In genomic region chr15:75367406-75367912, GRCh38 we compare ENCODE assay signal across 8 cellular contexts. TPM values are rescaled to one million over a fixed set of nuclear protein-coding genes. Genes with fewer than 3 reads are reported as not detected.
A peak's percentile ranks its signal among the peaks of the same experiment; 100 is the strongest.
DNase-seq lines count a peak whose midpoint lies in the region; ATAC-seq and TF ChIP-seq lines count a peak whose summit lies in the region.

No MANE protein-coding gene starts in this region.

- ATAC-seq in T-cell (replicated peaks in 1 of 4) (no peak), HG03457 (IDR thresholded peaks at IDR 0.05; ENCODE audit: unreplicated experiment) (no peak)

- peaks cover 28% of the 10 kb centered on the region for H3K36me3 Mint-ChIP-seq in T-cell

- POLR2A ChIA-PET in T-cell (lab: Charles Lee): interaction anchor here (0.5 to 1.2 kb wide), 5 partner anchors 17 to 88 kb away, joined by 3 to 8 read pairs (median 3); partner anchors contain the start of gene SIN3A (in 1 of the 2)

- in situ Hi-C loops in GM13977 (cut with MboI; ENCODE audit: low pct_unique_long_range_greater_than_20kb, low sequenced_read_pairs, unreplicated experiment): loop anchor here (25.0 kb wide), 1 partner anchor 270 kb away; the partner anchor contains the start of genes IMP3, SNUPN and SNX33

- H3K9me3 Mint-ChIP-seq in T-cell: no peaks in the 10 kb centered on the region

- DNase-seq in GM13977 (ENCODE audit: low spot score) (no peak), T-cell (no peak), fibroblast of villous mesenchyme (ENCODE audit: low read depth) (no peak), sigmoid colon (no peak), GOT3 (lab: John Stamatoyannopoulos, UW) (no peak)
- DNase-seq in activated effector memory CD4-positive, alpha-beta T cell treated with anti-CD3 and anti-CD28 coated beads, Interleukin-2, amount 50 U/mL, for 16 hours: no peak
- no peak for DNase-seq in activated CD8-positive, alpha-beta memory T cell treated with anti-CD3 and anti-CD28 coated beads for 24 hours

- H3K4me1 ChIP-seq in sigmoid colon: peaks cover 0 to 22% (median 18%) of the 10 kb centered on the region in 4 donors

- intact Hi-C loops in sigmoid colon (cut with DNase I): loop anchor here (1.0 to 10.0 kb wide), 3 partner anchors 83 to 255 kb away; partner anchors contain the start of gene PTPN9

- peak overlapping the region; percentile 66 to 95 for H3K27ac Mint-ChIP-seq in T-cell

- H3K4me1 Mint-ChIP-seq in T-cell: peaks cover 16 to 28% (median 27%) of the 10 kb centered on the region in 3 donors

- TF ChIP-seq CTCF in GM13977 (IDR thresholded peaks at IDR 0.05; ENCODE audit: extremely low read depth, insufficient read depth, missing control alignments) (peak; percentile 15), fibroblast of villous mesenchyme (IDR thresholded peaks at IDR 0.05; ENCODE audit: insufficient read depth, low read depth, low read length) (no peak), sigmoid colon (IDR thresholded peaks at IDR 0.05) (peak in 2 of 4 experiments; percentile 42 to 57)

- H3K9me3 ChIP-seq in sigmoid colon: no peaks in the 10 kb centered on the region

- 35 to 47% methylated on average over 7 of the region's 7 CpGs for WGBS in sigmoid colon, 2 donors

- H3K27me3 Mint-ChIP-seq in T-cell: no peaks in the 10 kb centered on the region

- H3K4me3 Mint-ChIP-seq in T-cell: peak overlapping the region; percentile 89 to 91 (median 90)

- H3K4me3 ChIP-seq in fibroblast of villous mesenchyme (ENCODE audit: low read depth, low read length) (peak overlapping the region; percentile 93), sigmoid colon (peak overlapping the region; percentile 73 to 99 (median 82))

- CTCF ChIA-PET in T-cell (lab: Charles Lee): interaction anchor here (0.6 to 2.3 kb wide), 19 partner anchors 9 to 344 kb away, joined by 3 to 18 read pairs (median 4); partner anchors contain the start of genes COMMD4 (in 1 of the 2), IMP3 (in 1 of the 2), PPCDC (in 1 of the 2) and SIN3A (in 1 of the 2)

- no peak for TF ChIP-seq POLR2A in sigmoid colon (IDR thresholded peaks at IDR 0.05)

- H3K27me3 ChIP-seq in sigmoid colon: no peaks in the 10 kb centered on the region

- H3K27ac ChIP-seq in sigmoid colon: peak overlapping the region; percentile 95 to 99 (median 97)

- TF ChIP-seq EP300 in sigmoid colon (IDR thresholded peaks at IDR 0.05): no peak

- peaks cover 9 to 74% (median 43%) of the 10 kb centered on the region in 4 donors for H3K36me3 ChIP-seq in sigmoid colon

RNA-seq across cellular contexts. Expression of gene MAN2C1, which starts 0.9 kb away (rescaled TPM):
- total RNA-seq in T-cell (100 to 1,000 TPM; 357 to 529 (median 447) TPM), fibroblast of villous mesenchyme (123 and 162 TPM in 2 replicates), sigmoid colon (100 to 1,000 TPM in 3 of 4 donors, 10 to 100 TPM in 1; 94.2 to 221 (median 132) TPM)
- 100 to 1,000 TPM in 1 of 3 donors, 10 to 100 TPM in 2; 18.0 to 146 (median 22.0) TPM for polyA plus RNA-seq in sigmoid colon

RNA-seq across cellular contexts. Expression of gene NEIL1, which starts 20.6 kb away (rescaled TPM):
- 10 to 100 TPM; 11.9 to 35.0 (median 15.1) TPM for total RNA-seq in T-cell
- 3.2 and 4.3 TPM in 2 replicates for total RNA-seq in fibroblast of villous mesenchyme
- 10 to 100 TPM; 17.5 to 51.5 (median 34.9) TPM for total RNA-seq in sigmoid colon
- polyA plus RNA-seq in sigmoid colon: 10 to 100 TPM in 1 of 3 donors, 1 to 10 TPM in 2; 5.4 to 31.1 (median 6.5) TPM

RNA-seq across cellular contexts. Expression of gene COMMD4, which starts 31.6 kb away (rescaled TPM):
- 10 to 100 TPM; 25.0 to 38.7 (median 34.2) TPM for total RNA-seq in T-cell
- 61.7 and 74.7 TPM in 2 replicates for total RNA-seq in fibroblast of villous mesenchyme
- total RNA-seq in sigmoid colon: 10 to 100 TPM; 37.8 to 54.3 (median 49.3) TPM
- 100 to 1,000 TPM in 1 of 3 donors, 10 to 100 TPM in 2; 87.9 to 115 (median 98.5) TPM for polyA plus RNA-seq in sigmoid colon
